28 cellular contexts compared by ENCODE assay signal in the genomic region with DNA sequence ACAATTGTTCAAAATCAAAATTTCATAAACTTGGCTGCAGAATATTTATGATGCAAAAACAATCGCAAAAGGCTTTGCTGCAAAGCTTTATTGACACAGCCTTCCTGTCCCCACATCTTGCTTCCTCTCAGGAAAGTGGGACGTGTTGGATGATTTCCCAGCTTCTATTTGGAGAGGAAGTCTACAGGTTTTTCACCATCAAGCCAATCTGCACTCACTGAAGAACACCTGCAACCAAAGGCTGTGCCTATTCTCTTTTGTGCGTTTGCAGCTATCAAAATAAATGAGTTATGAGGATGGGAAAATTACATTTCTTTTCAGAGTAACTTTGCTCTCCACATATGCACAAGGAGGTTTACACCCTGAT.
DNase-seq lines count a peak whose midpoint lies in the region; ATAC-seq and TF ChIP-seq lines count a peak whose summit lies in the region.
"Had no signal": no experiment of that assay in that cellular context is flagged by ENCODE, and none has a peak within 500 bp of the region (broad histone marks: within the 10 kb centered on the region; RNA-seq: fewer than 3 reads in every experiment).

No MANE protein-coding gene starts in this region.

- ATAC-seq in heart left ventricle (peak; percentile 26 to 66 (median 36)), Right ventricle myocardium inferior (no peak), PC-3 (peak; percentile 66; the same call in 1 of the 2 replicates), right cardiac atrium (peak in 1 of 2 donors; percentile 36)
- ATAC-seq: activated naive CD4-positive, alpha-beta T cell treated with anti-CD3 and anti-CD28 coated beads, Interleukin-2, amount 50 U/mL, for 72 hours; CD8-positive, alpha-beta T cell; left lobe of liver; sciatic nerve had no signal

- no peak overlapping the region for H3K4me2 ChIP-seq in PC-3 (ENCODE audit: low read length)
- H3K4me2 ChIP-seq in PC-9: no peak overlapping the region

- H3K4me3 ChIP-seq in heart left ventricle (peak overlapping the region in 2 of 12 donors; percentile 3 to 18), PC-3 (ENCODE audit: low read length) (no peak overlapping the region), right cardiac atrium (ENCODE audit: low read length) (no peak overlapping the region), subcutaneous abdominal adipose tissue (ENCODE audit: low read depth in 1 of 5, low read length in 5 of 5) (peak overlapping the region in 1 of 5 donors; percentile 0), PC-9 (no peak overlapping the region)
- H3K4me3 ChIP-seq: breast epithelium, tibial artery had no signal

- H3K4me1 ChIP-seq in heart left ventricle (peaks cover 0 to 57% (median 10%) of the 10 kb centered on the region in 12 donors), PC-3 (ENCODE audit: insufficient read depth, low read length) (peaks cover 31% of the 10 kb centered on the region), right cardiac atrium (ENCODE audit: control insufficient read depth, insufficient read depth, low read length) (peaks cover 5% of the 10 kb centered on the region), subcutaneous abdominal adipose tissue (ENCODE audit: control insufficient read depth in 5 of 5, insufficient read depth in 5 of 5, low read length in 5 of 5) (peaks cover 0 to 36% (median 0%) of the 10 kb centered on the region in 5 donors), PC-9 (replicated peaks; ENCODE audit: insufficient read depth) (peaks cover 6% of the 10 kb centered on the region)
- H3K4me1 ChIP-seq: breast epithelium had no signal

- no peak overlapping the region for H2AFZ ChIP-seq in PC-3 (ENCODE audit: low read length)
- no peak overlapping the region for H2AFZ ChIP-seq in PC-9

- H3F3A ChIP-seq in PC-3 (ENCODE audit: low read length, unreplicated experiment): no peaks in the 10 kb centered on the region
- peaks cover 1% of the 10 kb centered on the region for H3F3A ChIP-seq in PC-9 (ENCODE audit: insufficient read depth, low read depth)

- no peak for TF ChIP-seq POLR2A in heart left ventricle (IDR thresholded peaks at IDR 0.05)

- H3K27me3 ChIP-seq in heart left ventricle (no peaks in the 10 kb centered on the region), PC-3 (ENCODE audit: low read length) (no peaks in the 10 kb centered on the region), right cardiac atrium (ENCODE audit: control insufficient read depth, insufficient read depth) (no peaks in the 10 kb centered on the region), subcutaneous abdominal adipose tissue (ENCODE audit: control insufficient read depth in 5 of 5, insufficient read depth in 4 of 5, low read length in 5 of 5) (no peaks in the 10 kb centered on the region), PC-9 (ENCODE audit: insufficient read depth, low read depth) (no peaks in the 10 kb centered on the region)
- H3K27me3 ChIP-seq: BE2C, breast epithelium, neutrophil, tibial artery had no signal

- 54 to 56% (median 54%) methylated on average over 3 of the region's 3 CpGs for whole genome bisulfite sequencing in heart left ventricle, 4 donors
- 53% methylated on average over 3 of the region's 3 CpGs for WGBS in right cardiac atrium

- H3K9ac ChIP-seq in PC-3 (ENCODE audit: low read length) (no peak overlapping the region), subcutaneous abdominal adipose tissue (ENCODE audit: low read length in 5 of 5) (no peak overlapping the region)

- peak in 2 of 5 donors; percentile 55 to 60 for DNase-seq in heart left ventricle
- DNase-seq in Right ventricle myocardium inferior (ENCODE audit: missing footprints): no peak
- DNase-seq in PC-3: peak; percentile 41
- DNase-seq in right cardiac atrium: no peak
- no peak for DNase-seq in NCI-H446 treated with DMSO at 0.1 percent for 48 hours (lab: John Stamatoyannopoulos, UW)
- DNase-seq in PC-9: no peak
- DNase-seq in HCEC 1CT: no peak
- DNase-seq: activated CD4-positive, alpha-beta T cell treated with anti-CD3 and anti-CD28 coated beads for 48 hours; activated T-cell treated with anti-CD3 and anti-CD28 coated beads for 4 hours; BE2C; CD8-positive, alpha-beta T cell; DMS 273 treated with DMSO at 0.1 percent for 48 hours; HFFc6; IMR-90; midbrain; naive B cell; NCI-H1694; NCI-H526 treated with DMSO at 0.1 percent for 48 hours; stimulated activated CD4-positive, alpha-beta T cell treated with anti-CD3 and anti-CD28 coated beads, Interleukin-4, amount 100 ng/mL, for 1 hour; T1000; tibial artery had no signal

- H3K27ac ChIP-seq in heart left ventricle (peak overlapping the region in 10 of 12 donors; percentile 38 to 87 (median 71)), PC-3 (ENCODE audit: low read length) (no peak overlapping the region), right cardiac atrium (ENCODE audit: low read length) (peak overlapping the region; percentile 25), subcutaneous abdominal adipose tissue (ENCODE audit: low read depth, low read length) (peak overlapping the region; percentile 27), PC-9 (no peak overlapping the region)
- H3K27ac ChIP-seq: epithelial cell of prostate, neutrophil, tibial artery had no signal

- intact Hi-C loops in heart left ventricle (cut with DNase I): loop anchor here in 7 of 10 donors (5.0 to 10.0 kb wide), 5 partner anchors 171 to 361 kb away; no protein-coding TSS in a partner anchor
- intact Hi-C loops in Right ventricle myocardium inferior (cut with DNase I): loop anchor here (5.0 kb wide), 4 partner anchors 63 to 358 kb away; no protein-coding TSS in a partner anchor
- intact Hi-C loops in PC-3 (cut with micrococcal nuclease): loop anchor here (10.0 kb wide), 1 partner anchor 79 kb away; no protein-coding TSS in a partner anchor
- intact Hi-C loops in right cardiac atrium (cut with DNase I): no loop called here
- intact Hi-C loops in PC-9 (cut with micrococcal nuclease; ENCODE audit: unreplicated experiment): no loop called here

- CTCF ChIA-PET in PC-3 (lab: Charles Lee) (no interaction called here), PC-9 (lab: Charles Lee) (no interaction called here)

- BruUV-seq in PC-3 (replicated peaks; lab: Mats Ljungman, UMichigan) (no TSS peak), PC-9 (replicated peaks; lab: Mats Ljungman, UMichigan) (no TSS peak)

- no peaks in the 10 kb centered on the region for H3K36me3 ChIP-seq in heart left ventricle
- H3K36me3 ChIP-seq in PC-3 (ENCODE audit: low read depth, low read length): no peaks in the 10 kb centered on the region
- no peaks in the 10 kb centered on the region for H3K36me3 ChIP-seq in subcutaneous abdominal adipose tissue (ENCODE audit: control insufficient read depth in 5 of 5, insufficient read depth in 5 of 5, low read length in 5 of 5)
- H3K36me3 ChIP-seq in PC-9 (ENCODE audit: low read depth): 0 out of 2 replicates have a peak, but pooled peaks cover 3% of the 10 kb centered on the region
- H3K36me3 ChIP-seq: BE2C, breast epithelium, neutrophil, tibial artery had no signal

- H3K79me2 ChIP-seq in PC-3 (ENCODE audit: low read length) (no peaks in the 10 kb centered on the region), PC-9 (ENCODE audit: low read depth) (no peaks in the 10 kb centered on the region)

- H3K9me2 ChIP-seq in PC-3 (replicated peaks; ENCODE audit: low read length): no peaks in the 10 kb centered on the region
- H3K9me2 ChIP-seq in PC-9 (ENCODE audit: insufficient read depth): no peaks in the 10 kb centered on the region

- no peak for TF ChIP-seq CTCF in heart left ventricle (IDR thresholded peaks at IDR 0.05)
- TF ChIP-seq CTCF in PC-3 (conservative IDR thresholded peaks at IDR 0.05; ENCODE audit: low read depth, low read length): no peak
- TF ChIP-seq CTCF in PC-9 (conservative IDR thresholded peaks at IDR 0.05): no peak

- H3K9me3 ChIP-seq in heart left ventricle (no peaks in the 10 kb centered on the region), PC-3 (ENCODE audit: low read length) (no peaks in the 10 kb centered on the region), right cardiac atrium (ENCODE audit: control insufficient read depth, low read length) (no peaks in the 10 kb centered on the region), subcutaneous abdominal adipose tissue (ENCODE audit: control insufficient read depth in 5 of 5, low read length in 5 of 5) (no peaks in the 10 kb centered on the region), PC-9 (ENCODE audit: insufficient read depth, low read depth) (peaks cover 21% of the 10 kb centered on the region)
- H3K9me3 ChIP-seq: BE2C, breast epithelium, neutrophil had no signal

- H4K20me1 ChIP-seq in PC-3 (ENCODE audit: low read length): no peaks in the 10 kb centered on the region
- no peaks in the 10 kb centered on the region for H4K20me1 ChIP-seq in PC-9 (ENCODE audit: insufficient read depth)

- POLR2A ChIA-PET in PC-3 (lab: Charles Lee; ENCODE audit: unreplicated experiment) (no interaction called here), PC-9 (lab: Charles Lee; ENCODE audit: unreplicated experiment) (no interaction called here)

Comparison
In these comparisons a context has a peak if more than half of its experiments do, and no peak if none do; other contexts are left out.
1. intact Hi-C loops: an anchor here in heart left ventricle (5.0 to 10.0 kb wide), Right ventricle myocardium inferior (5.0 kb wide) and PC-3 (10.0 kb wide); none called in right cardiac atrium and PC-9.
2. H3K27ac ChIP-seq: peak in heart left ventricle (10 of 12), right cardiac atrium (single experiment) and subcutaneous abdominal adipose tissue (single experiment); none in PC-3 (single experiment) and PC-9 (single experiment).